Comparison of ENCODE assay signal across 13 cellular contexts in the genomic region with DNA sequence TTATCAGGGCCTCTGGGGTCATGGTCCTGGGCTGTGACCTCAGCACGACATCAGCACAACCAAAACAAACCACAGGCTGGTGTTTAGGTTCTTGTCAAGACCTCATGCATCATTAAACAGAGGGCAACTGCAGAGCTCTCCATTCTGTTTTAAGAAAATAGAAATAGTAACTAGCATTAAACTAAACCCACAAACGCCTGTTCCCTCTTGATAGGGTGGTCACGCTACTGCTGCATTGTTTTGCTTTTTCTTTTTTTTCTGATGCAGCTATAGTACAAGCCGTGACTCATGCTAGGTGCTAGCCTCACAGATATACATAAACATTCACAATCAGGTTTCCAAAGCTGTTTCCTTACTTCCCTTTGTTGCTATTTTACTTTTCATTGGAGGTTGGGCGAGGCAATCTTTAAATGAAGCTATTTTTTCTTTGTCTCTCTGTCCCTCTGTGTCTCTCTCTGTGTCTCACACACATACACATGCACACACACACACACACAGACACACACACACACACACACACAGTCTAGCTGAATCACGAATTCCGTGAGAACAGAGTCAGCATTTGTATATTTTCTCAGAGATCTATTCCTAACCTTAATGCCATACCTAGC.
A peak's percentile ranks its signal among the peaks of the same experiment; 100 is the strongest.
DNase-seq lines count a peak whose midpoint lies in the region; ATAC-seq and TF ChIP-seq lines count a peak whose summit lies in the region.
"Had no signal": no experiment of that assay in that cellular context is flagged by ENCODE, and none has a peak within 500 bp of the region (broad histone marks: within the 10 kb centered on the region; RNA-seq: fewer than 3 reads in every experiment).

No MANE protein-coding gene starts in this region.

- ATAC-seq in HG02763 (IDR thresholded peaks at IDR 0.05; ENCODE audit: unreplicated experiment) (no peak), GM19455 (IDR thresholded peaks at IDR 0.05; ENCODE audit: unreplicated experiment) (no peak)
- ATAC-seq: T-cell had no signal

- no peaks in the 10 kb centered on the region for H3K27me3 ChIP-seq in left ventricle myocardium inferior (ENCODE audit: low read depth)

- no peaks in the 10 kb centered on the region for H3K4me1 ChIP-seq in left ventricle myocardium inferior

- H3K27ac ChIP-seq in left ventricle myocardium inferior (replicated peaks): no peak overlapping the region

- no peak overlapping the region for H3K4me3 ChIP-seq in AG10803 (ENCODE audit: low read length)
- H3K4me3 ChIP-seq in choroid plexus epithelial cell (ENCODE audit: low read depth, low read length): peak overlapping the region; percentile 22
- H3K4me3 ChIP-seq in left ventricle myocardium inferior: no peak overlapping the region
- H3K4me3 ChIP-seq: HAP-1 had no signal

- intact Hi-C loops in left ventricle myocardium inferior (cut with micrococcal nuclease): no loop called here

- DNase-seq in AG10803 (ENCODE audit: low read depth) (peak; percentile 26), M059J (ENCODE audit: low read depth) (peak; percentile 80), choroid plexus epithelial cell (ENCODE audit: low read depth) (peak; percentile 83), left kidney (ENCODE audit: low read depth, low spot score) (peak; percentile 76), hippocampal formation (lab: John Stamatoyannopoulos, UW) (no peak), left ventricle myocardium inferior (no peak)
- DNase-seq: activated CD4-positive, alpha-beta T cell treated with anti-CD3 and anti-CD28 coated beads for 48 hours; DMS53; NCI-H2029 had no signal

- no peak for TF ChIP-seq CTCF in AG10803 (conservative IDR thresholded peaks at IDR 0.05; ENCODE audit: low read length)
- no peak for TF ChIP-seq CTCF in choroid plexus epithelial cell (conservative IDR thresholded peaks at IDR 0.05; ENCODE audit: low read depth, low read length)
- TF ChIP-seq CTCF in left ventricle myocardium inferior (IDR thresholded peaks at IDR 0.05; ENCODE audit: borderline replicate concordance): no peak

- peaks cover 8% of the 10 kb centered on the region for H3K9me3 ChIP-seq in left ventricle myocardium inferior (replicated peaks)
- H3K9me3 ChIP-seq: HAP-1 had no signal

- no peaks in the 10 kb centered on the region for H3K36me3 ChIP-seq in left ventricle myocardium inferior
- H3K36me3 ChIP-seq: HAP-1 had no signal

Comparison
In these comparisons a context has a peak if more than half of its experiments do, and no peak if none do; other contexts are left out.
1. DNase-seq: peak in AG10803 (single experiment), M059J (single experiment), choroid plexus epithelial cell (single experiment) and left kidney (single experiment); none in hippocampal formation (0 of 2) and left ventricle myocardium inferior (single experiment).